Comparison of ENCODE assay signal across 9 cellular contexts in genomic region chr14:65502676-65503124, GRCh38.
DNase-seq lines count a peak whose midpoint lies in the region; ATAC-seq and TF ChIP-seq lines count a peak whose summit lies in the region.
"Had no signal": no experiment of that assay in that cellular context is flagged by ENCODE, and none has a peak within 500 bp of the region (broad histone marks: within the 10 kb centered on the region; RNA-seq: fewer than 3 reads in every experiment).

No MANE protein-coding gene starts in this region.

- H3K27me3 ChIP-seq in GM23338 (ENCODE audit: insufficient read depth) = peaks cover 57% of the 10 kb centered on the region

- H3K27ac ChIP-seq in GM23338 (ENCODE audit: low read depth) = no peak overlapping the region

- DNase-seq in Daoy (ENCODE audit: low read depth) (peak; percentile 74), GM23338 (ENCODE audit: low spot score) (no peak), NCI-H226 (peak; percentile 76), fibroblast of peridontal ligament (ENCODE audit: extremely low read depth) (peak; percentile 65), hippocampal formation (lab: John Stamatoyannopoulos, UW) (no peak), medulla oblongata (ENCODE audit: extremely low spot score) (no peak), SW 1271 (lab: John Stamatoyannopoulos, UW) (no peak)
- no peak for DNase-seq in activated CD4-positive, alpha-beta T cell treated with anti-CD3 and anti-CD28 coated beads for 48 hours
- DNase-seq: cerebellar nuclear complex had no signal

- H3K4me1 ChIP-seq in GM23338 (ENCODE audit: insufficient read depth) = no peaks in the 10 kb centered on the region

- no peaks in the 10 kb centered on the region; the same call in 1 of the 2 replicates for H3K79me2 ChIP-seq in GM23338 (replicated peaks; ENCODE audit: insufficient read depth)

- peaks cover 2% of the 10 kb centered on the region; the same call in 2 of the 3 replicates for H3K9me3 Mint-ChIP-seq in GM23338

- H3K4me2 ChIP-seq in GM23338 = peak overlapping the region; percentile 44; the same call in 1 of the 2 replicates

- H3K9me2 ChIP-seq in GM23338 (ENCODE audit: insufficient read depth) = no peaks in the 10 kb centered on the region

- peaks cover 37% of the 10 kb centered on the region for H3K27me3 Mint-ChIP-seq in GM23338 (ENCODE audit: insufficient read depth, low read depth, poor library complexity)

- H3K36me3 ChIP-seq in GM23338 (ENCODE audit: insufficient read depth) = no peaks in the 10 kb centered on the region

- H4K20me1 ChIP-seq in GM23338 (replicated peaks; ENCODE audit: insufficient read depth) = peaks cover 8% of the 10 kb centered on the region

- H3F3A ChIP-seq in GM23338 (replicated peaks; ENCODE audit: low read depth) = no peaks in the 10 kb centered on the region

- ATAC-seq in GM23338 = no peak

- peak overlapping the region; percentile 34 for H3K4me3 ChIP-seq in GM23338

- H3K27ac Mint-ChIP-seq in GM23338 = no peak overlapping the region

- H2AFZ ChIP-seq in GM23338 = no peak overlapping the region

- H3K4me1 Mint-ChIP-seq in GM23338 = peaks cover 16% of the 10 kb centered on the region

- H3K4me3 Mint-ChIP-seq in GM23338 = peak overlapping the region; percentile 47

- no peak for TF ChIP-seq CTCF in GM23338 (conservative IDR thresholded peaks at IDR 0.05; ENCODE audit: low read depth in 2 of 2)

- H3K36me3 Mint-ChIP-seq in GM23338 (ENCODE audit: low read depth) = no peaks in the 10 kb centered on the region; the same call in 2 of the 3 replicates

TF ChIP-seq in GM23338, 12 proteins besides CTCF, POLR2A, EP300 and RAD21:
- TF ChIP-seq NANOG (IDR thresholded peaks at IDR 0.05; ENCODE audit: borderline replicate concordance) (no peak), POLR2AphosphoS5 (IDR thresholded peaks at IDR 0.05; ENCODE audit: low read depth) (no peak), ZNF331 (CRISPR knock-in tag; IDR thresholded peaks at IDR 0.05; ENCODE audit: low read depth) (no peak), JUNB (IDR thresholded peaks at IDR 0.05; ENCODE audit: unreplicated experiment) (no peak), ZNF114 (CRISPR knock-in tag; IDR thresholded peaks at IDR 0.05) (no peak), STAT1 (IDR thresholded peaks at IDR 0.05; ENCODE audit: unreplicated experiment) (no peak), EZH2 (IDR thresholded peaks at IDR 0.05; ENCODE audit: low read depth, unreplicated experiment) (no peak), CREB1 (CRISPR knock-in tag; IDR thresholded peaks at IDR 0.05; ENCODE audit: low read depth) (no peak), REST (IDR thresholded peaks at IDR 0.05; ENCODE audit: unreplicated experiment) (no peak), EZH2phosphoT487 (IDR thresholded peaks at IDR 0.05; ENCODE audit: unreplicated experiment) (no peak), ETS1 (IDR thresholded peaks at IDR 0.05) (no peak)
- TF ChIP-seq, protein P1, sequence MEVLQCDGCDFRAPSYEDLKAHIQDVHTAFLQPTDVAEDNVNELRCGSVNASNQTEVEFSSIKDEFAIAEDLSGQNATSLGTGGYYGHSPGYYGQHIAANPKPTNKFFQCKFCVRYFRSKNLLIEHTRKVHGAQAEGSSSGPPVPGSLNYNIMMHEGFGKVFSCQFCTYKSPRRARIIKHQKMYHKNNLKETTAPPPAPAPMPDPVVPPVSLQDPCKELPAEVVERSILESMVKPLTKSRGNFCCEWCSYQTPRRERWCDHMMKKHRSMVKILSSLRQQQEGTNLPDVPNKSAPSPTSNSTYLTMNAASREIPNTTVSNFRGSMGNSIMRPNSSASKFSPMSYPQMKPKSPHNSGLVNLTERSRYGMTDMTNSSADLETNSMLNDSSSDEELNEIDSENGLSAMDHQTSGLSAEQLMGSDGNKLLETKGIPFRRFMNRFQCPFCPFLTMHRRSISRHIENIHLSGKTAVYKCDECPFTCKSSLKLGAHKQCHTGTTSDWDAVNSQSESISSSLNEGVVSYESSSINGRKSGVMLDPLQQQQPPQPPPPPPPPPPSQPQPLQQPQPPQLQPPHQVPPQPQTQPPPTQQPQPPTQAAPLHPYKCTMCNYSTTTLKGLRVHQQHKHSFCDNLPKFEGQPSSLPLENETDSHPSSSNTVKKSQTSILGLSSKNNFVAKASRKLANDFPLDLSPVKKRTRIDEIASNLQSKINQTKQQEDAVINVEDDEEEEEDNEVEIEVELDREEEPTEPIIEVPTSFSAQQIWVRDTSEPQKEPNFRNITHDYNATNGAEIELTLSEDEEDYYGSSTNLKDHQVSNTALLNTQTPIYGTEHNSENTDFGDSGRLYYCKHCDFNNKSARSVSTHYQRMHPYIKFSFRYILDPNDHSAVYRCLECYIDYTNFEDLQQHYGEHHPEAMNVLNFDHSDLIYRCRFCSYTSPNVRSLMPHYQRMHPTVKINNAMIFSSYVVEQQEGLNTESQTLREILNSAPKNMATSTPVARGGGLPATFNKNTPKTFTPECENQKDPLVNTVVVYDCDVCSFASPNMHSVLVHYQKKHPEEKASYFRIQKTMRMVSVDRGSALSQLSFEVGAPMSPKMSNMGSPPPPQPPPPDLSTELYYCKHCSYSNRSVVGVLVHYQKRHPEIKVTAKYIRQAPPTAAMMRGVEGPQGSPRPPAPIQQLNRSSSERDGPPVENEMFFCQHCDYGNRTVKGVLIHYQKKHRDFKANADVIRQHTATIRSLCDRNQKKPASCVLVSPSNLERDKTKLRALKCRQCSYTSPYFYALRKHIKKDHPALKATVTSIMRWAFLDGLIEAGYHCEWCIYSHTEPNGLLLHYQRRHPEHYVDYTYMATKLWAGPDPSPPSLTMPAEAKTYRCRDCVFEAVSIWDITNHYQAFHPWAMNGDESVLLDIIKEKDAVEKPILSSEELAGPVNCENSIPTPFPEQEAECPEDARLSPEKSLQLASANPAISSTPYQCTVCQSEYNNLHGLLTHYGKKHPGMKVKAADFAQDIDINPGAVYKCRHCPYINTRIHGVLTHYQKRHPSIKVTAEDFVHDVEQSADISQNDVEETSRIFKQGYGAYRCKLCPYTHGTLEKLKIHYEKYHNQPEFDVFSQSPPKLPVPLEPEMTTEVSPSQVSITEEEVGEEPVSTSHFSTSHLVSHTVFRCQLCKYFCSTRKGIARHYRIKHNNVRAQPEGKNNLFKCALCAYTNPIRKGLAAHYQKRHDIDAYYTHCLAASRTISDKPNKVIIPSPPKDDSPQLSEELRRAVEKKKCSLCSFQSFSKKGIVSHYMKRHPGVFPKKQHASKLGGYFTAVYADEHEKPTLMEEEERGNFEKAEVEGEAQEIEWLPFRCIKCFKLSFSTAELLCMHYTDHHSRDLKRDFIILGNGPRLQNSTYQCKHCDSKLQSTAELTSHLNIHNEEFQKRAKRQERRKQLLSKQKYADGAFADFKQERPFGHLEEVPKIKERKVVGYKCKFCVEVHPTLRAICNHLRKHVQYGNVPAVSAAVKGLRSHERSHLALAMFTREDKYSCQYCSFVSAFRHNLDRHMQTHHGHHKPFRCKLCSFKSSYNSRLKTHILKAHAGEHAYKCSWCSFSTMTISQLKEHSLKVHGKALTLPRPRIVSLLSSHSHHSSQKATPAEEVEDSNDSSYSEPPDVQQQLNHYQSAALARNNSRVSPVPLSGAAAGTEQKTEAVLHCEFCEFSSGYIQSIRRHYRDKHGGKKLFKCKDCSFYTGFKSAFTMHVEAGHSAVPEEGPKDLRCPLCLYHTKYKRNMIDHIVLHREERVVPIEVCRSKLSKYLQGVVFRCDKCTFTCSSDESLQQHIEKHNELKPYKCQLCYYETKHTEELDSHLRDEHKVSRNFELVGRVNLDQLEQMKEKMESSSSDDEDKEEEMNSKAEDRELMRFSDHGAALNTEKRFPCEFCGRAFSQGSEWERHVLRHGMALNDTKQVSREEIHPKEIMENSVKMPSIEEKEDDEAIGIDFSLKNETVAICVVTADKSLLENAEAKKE (CRISPR knock-in tag; IDR thresholded peaks at IDR 0.05) = no peak

Comparison
In these comparisons a context has a peak if more than half of its experiments do, and no peak if none do; other contexts are left out.
1. DNase-seq: peak in Daoy (single experiment), NCI-H226 (single experiment) and fibroblast of peridontal ligament (single experiment); none in GM23338 (single experiment), hippocampal formation (0 of 2), activated CD4-positive, alpha-beta T cell treated with anti-CD3 and anti-CD28 coated beads for 48 hours (single experiment), medulla oblongata (single experiment) and SW 1271 (0 of 2).